In the genomic region with DNA sequence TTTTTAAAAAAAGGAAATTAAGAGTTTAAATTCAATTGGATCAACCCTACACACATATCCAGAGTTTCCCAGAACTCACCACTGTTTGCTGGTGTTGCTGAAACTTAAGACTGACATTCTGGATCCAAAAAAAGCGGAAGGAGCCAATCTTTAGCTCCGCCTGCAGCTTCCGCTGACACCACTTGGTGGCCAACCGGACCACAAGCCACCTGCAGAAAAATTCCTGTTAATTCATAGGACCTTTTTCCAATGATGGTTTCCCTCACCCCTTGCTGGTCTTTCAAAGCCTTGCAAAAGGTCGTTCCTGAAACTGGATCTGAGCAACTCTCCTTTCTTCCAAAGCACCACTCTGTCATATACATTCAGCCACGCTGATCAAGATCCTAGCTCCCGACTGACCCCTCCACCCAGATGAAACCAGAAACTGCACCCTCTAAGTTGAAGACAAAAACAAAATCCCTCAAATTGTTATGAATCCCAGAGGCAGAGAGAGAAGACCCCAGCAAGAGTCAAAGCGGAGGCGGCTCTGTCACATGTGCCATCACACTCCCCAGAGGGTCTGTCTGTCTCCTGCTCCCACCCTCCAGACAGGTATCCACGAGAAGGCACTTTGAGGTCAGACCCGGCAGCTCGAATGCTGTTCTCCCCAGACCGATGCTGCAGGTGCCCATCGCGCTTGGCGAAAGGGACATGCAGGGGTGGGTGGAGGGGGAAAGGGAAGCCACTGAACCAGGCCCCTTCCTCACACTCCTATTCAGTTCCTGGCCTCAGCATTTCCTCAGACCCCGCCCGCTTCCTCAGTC, we compare ENCODE assay signal across 1 cellular context.
TF ChIP-seq lines count a peak whose summit lies in the region.

No MANE protein-coding gene starts in this region.

TF ChIP-seq in K562, 482 proteins besides CTCF, POLR2A, EP300 and RAD21 (continued from another document):
- TF ChIP-seq, protein P1, sequence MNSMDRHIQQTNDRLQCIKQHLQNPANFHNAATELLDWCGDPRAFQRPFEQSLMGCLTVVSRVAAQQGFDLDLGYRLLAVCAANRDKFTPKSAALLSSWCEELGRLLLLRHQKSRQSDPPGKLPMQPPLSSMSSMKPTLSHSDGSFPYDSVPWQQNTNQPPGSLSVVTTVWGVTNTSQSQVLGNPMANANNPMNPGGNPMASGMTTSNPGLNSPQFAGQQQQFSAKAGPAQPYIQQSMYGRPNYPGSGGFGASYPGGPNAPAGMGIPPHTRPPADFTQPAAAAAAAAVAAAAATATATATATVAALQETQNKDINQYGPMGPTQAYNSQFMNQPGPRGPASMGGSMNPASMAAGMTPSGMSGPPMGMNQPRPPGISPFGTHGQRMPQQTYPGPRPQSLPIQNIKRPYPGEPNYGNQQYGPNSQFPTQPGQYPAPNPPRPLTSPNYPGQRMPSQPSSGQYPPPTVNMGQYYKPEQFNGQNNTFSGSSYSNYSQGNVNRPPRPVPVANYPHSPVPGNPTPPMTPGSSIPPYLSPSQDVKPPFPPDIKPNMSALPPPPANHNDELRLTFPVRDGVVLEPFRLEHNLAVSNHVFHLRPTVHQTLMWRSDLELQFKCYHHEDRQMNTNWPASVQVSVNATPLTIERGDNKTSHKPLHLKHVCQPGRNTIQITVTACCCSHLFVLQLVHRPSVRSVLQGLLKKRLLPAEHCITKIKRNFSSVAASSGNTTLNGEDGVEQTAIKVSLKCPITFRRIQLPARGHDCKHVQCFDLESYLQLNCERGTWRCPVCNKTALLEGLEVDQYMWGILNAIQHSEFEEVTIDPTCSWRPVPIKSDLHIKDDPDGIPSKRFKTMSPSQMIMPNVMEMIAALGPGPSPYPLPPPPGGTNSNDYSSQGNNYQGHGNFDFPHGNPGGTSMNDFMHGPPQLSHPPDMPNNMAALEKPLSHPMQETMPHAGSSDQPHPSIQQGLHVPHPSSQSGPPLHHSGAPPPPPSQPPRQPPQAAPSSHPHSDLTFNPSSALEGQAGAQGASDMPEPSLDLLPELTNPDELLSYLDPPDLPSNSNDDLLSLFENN (IDR thresholded peaks at IDR 0.05; ENCODE audit: low read depth in 2 of 2, low read length in 2 of 2) = no peak
- TF ChIP-seq SRSF1 (IDR thresholded peaks at IDR 0.05; ENCODE audit: low read depth, low read length) (no peak), SMARCA4 (IDR thresholded peaks at IDR 0.05) (no peak), SPI1 (IDR thresholded peaks at IDR 0.05; ENCODE audit: borderline replicate concordance, low read depth, low read length) (peak; percentile 88), SMC3 (conservative IDR thresholded peaks at IDR 0.05; ENCODE audit: insufficient read depth, low read depth, low read length) (0 out of 2 replicates have a peak, but pooled peaks have one; percentile 37), XRCC5 (IDR thresholded peaks at IDR 0.05; ENCODE audit: low read depth, low read length) (peak; percentile 58; the same call in 1 of the 2 replicates), PPARD (CRISPR knock-in tag; IDR thresholded peaks at IDR 0.05) (0 out of 2 replicates have a peak, but pooled peaks have one; percentile 12), ELF4 (CRISPR knock-in tag; IDR thresholded peaks at IDR 0.05) (no peak), HDAC2 (IDR thresholded peaks at IDR 0.05) (0 out of 2 replicates have a peak, but pooled peaks have one; percentile 23), KDM1A (IDR thresholded peaks at IDR 0.05) (peak in 1 of 2 experiments; percentile 7; a peak in 1 of 4 replicates), PTBP1 (IDR thresholded peaks at IDR 0.05; ENCODE audit: low read depth, low read length) (no peak), ZBTB17 (CRISPR knock-in tag; IDR thresholded peaks at IDR 0.05) (0 out of 2 replicates have a peak, but pooled peaks have one; percentile 24), ZNF431 (CRISPR knock-in tag; IDR thresholded peaks at IDR 0.05) (no peak), ATF1 (CRISPR knock-in tag; IDR thresholded peaks at IDR 0.05) (no peak), ATF1 (tag; IDR thresholded peaks at IDR 0.05) (peak; percentile 37; the same call in 1 of the 2 replicates), IFI16 (CRISPR knock-in tag; IDR thresholded peaks at IDR 0.05) (0 out of 2 replicates have a peak, but pooled peaks have one; percentile 34), ZNF76 (CRISPR knock-in tag; IDR thresholded peaks at IDR 0.05; ENCODE audit: borderline replicate concordance) (0 out of 2 replicates have a peak, but pooled peaks have one; percentile 49), SMAD1 (IDR thresholded peaks at IDR 0.05; ENCODE audit: low read depth, low read length, partially characterized antibody) (peak; percentile 57), TEAD4 (IDR thresholded peaks at IDR 0.05; ENCODE audit: low read length) (peak; percentile 53), TEAD4 (CRISPR knock-in tag; IDR thresholded peaks at IDR 0.05; ENCODE audit: borderline replicate concordance) (no peak), FOXP1 (CRISPR knock-in tag; IDR thresholded peaks at IDR 0.05) (0 out of 2 replicates have a peak, but pooled peaks have one; percentile 22), EP400 (IDR thresholded peaks at IDR 0.05) (peak; percentile 64), HDAC1 (IDR thresholded peaks at IDR 0.05) (peak in 1 of 2 experiments; percentile 81; a peak in 2 of 4 replicates), MAZ (CRISPR knock-in tag; conservative IDR thresholded peaks at IDR 0.05 in 1 of 2, IDR thresholded peaks at IDR 0.05 in 1 of 2) (peak; percentile 42 to 43), ILF3 (IDR thresholded peaks at IDR 0.05; ENCODE audit: borderline replicate concordance) (0 out of 2 replicates have a peak, but pooled peaks have one; percentile 10), ETV1 (tag; conservative IDR thresholded peaks at IDR 0.05; ENCODE audit: low read depth) (peak; percentile 59; the same call in 1 of the 2 replicates)
- TF ChIP-seq, protein P2, sequence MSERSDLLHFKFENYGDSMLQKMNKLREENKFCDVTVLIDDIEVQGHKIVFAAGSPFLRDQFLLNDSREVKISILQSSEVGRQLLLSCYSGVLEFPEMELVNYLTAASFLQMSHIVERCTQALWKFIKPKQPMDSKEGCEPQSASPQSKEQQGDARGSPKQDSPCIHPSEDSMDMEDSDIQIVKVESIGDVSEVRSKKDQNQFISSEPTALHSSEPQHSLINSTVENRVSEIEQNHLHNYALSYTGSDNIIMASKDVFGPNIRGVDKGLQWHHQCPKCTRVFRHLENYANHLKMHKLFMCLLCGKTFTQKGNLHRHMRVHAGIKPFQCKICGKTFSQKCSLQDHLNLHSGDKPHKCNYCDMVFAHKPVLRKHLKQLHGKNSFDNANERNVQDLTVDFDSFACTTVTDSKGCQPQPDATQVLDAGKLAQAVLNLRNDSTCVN (CRISPR knock-in tag; IDR thresholded peaks at IDR 0.05) = no peak
- TF ChIP-seq, protein P3, sequence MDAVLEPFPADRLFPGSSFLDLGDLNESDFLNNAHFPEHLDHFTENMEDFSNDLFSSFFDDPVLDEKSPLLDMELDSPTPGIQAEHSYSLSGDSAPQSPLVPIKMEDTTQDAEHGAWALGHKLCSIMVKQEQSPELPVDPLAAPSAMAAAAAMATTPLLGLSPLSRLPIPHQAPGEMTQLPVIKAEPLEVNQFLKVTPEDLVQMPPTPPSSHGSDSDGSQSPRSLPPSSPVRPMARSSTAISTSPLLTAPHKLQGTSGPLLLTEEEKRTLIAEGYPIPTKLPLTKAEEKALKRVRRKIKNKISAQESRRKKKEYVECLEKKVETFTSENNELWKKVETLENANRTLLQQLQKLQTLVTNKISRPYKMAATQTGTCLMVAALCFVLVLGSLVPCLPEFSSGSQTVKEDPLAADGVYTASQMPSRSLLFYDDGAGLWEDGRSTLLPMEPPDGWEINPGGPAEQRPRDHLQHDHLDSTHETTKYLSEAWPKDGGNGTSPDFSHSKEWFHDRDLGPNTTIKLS (IDR thresholded peaks at IDR 0.05; ENCODE audit: borderline replicate concordance, low read depth) = peak; percentile 43; the same call in 1 of the 2 replicates
- TF ChIP-seq, protein P4, sequence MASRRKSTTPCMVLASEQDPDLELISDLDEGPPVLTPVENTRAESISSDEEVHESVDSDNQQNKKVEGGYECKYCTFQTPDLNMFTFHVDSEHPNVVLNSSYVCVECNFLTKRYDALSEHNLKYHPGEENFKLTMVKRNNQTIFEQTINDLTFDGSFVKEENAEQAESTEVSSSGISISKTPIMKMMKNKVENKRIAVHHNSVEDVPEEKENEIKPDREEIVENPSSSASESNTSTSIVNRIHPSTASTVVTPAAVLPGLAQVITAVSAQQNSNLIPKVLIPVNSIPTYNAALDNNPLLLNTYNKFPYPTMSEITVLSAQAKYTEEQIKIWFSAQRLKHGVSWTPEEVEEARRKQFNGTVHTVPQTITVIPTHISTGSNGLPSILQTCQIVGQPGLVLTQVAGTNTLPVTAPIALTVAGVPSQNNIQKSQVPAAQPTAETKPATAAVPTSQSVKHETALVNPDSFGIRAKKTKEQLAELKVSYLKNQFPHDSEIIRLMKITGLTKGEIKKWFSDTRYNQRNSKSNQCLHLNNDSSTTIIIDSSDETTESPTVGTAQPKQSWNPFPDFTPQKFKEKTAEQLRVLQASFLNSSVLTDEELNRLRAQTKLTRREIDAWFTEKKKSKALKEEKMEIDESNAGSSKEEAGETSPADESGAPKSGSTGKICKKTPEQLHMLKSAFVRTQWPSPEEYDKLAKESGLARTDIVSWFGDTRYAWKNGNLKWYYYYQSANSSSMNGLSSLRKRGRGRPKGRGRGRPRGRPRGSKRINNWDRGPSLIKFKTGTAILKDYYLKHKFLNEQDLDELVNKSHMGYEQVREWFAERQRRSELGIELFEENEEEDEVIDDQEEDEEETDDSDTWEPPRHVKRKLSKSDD (conservative IDR thresholded peaks at IDR 0.05; ENCODE audit: low read length) = no peak
- TF ChIP-seq, protein P5, sequence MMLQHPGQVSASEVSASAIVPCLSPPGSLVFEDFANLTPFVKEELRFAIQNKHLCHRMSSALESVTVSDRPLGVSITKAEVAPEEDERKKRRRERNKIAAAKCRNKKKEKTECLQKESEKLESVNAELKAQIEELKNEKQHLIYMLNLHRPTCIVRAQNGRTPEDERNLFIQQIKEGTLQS (IDR thresholded peaks at IDR 0.05) = no peak
- TF ChIP-seq, protein P5 (CRISPR knock-in tag; conservative IDR thresholded peaks at IDR 0.05) = peak; percentile 13; the same call in 1 of the 2 replicates
- TF ChIP-seq, protein P6, sequence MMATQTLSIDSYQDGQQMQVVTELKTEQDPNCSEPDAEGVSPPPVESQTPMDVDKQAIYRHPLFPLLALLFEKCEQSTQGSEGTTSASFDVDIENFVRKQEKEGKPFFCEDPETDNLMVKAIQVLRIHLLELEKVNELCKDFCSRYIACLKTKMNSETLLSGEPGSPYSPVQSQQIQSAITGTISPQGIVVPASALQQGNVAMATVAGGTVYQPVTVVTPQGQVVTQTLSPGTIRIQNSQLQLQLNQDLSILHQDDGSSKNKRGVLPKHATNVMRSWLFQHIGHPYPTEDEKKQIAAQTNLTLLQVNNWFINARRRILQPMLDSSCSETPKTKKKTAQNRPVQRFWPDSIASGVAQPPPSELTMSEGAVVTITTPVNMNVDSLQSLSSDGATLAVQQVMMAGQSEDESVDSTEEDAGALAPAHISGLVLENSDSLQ (IDR thresholded peaks at IDR 0.05) = peak; percentile 83
- TF ChIP-seq, protein P7, sequence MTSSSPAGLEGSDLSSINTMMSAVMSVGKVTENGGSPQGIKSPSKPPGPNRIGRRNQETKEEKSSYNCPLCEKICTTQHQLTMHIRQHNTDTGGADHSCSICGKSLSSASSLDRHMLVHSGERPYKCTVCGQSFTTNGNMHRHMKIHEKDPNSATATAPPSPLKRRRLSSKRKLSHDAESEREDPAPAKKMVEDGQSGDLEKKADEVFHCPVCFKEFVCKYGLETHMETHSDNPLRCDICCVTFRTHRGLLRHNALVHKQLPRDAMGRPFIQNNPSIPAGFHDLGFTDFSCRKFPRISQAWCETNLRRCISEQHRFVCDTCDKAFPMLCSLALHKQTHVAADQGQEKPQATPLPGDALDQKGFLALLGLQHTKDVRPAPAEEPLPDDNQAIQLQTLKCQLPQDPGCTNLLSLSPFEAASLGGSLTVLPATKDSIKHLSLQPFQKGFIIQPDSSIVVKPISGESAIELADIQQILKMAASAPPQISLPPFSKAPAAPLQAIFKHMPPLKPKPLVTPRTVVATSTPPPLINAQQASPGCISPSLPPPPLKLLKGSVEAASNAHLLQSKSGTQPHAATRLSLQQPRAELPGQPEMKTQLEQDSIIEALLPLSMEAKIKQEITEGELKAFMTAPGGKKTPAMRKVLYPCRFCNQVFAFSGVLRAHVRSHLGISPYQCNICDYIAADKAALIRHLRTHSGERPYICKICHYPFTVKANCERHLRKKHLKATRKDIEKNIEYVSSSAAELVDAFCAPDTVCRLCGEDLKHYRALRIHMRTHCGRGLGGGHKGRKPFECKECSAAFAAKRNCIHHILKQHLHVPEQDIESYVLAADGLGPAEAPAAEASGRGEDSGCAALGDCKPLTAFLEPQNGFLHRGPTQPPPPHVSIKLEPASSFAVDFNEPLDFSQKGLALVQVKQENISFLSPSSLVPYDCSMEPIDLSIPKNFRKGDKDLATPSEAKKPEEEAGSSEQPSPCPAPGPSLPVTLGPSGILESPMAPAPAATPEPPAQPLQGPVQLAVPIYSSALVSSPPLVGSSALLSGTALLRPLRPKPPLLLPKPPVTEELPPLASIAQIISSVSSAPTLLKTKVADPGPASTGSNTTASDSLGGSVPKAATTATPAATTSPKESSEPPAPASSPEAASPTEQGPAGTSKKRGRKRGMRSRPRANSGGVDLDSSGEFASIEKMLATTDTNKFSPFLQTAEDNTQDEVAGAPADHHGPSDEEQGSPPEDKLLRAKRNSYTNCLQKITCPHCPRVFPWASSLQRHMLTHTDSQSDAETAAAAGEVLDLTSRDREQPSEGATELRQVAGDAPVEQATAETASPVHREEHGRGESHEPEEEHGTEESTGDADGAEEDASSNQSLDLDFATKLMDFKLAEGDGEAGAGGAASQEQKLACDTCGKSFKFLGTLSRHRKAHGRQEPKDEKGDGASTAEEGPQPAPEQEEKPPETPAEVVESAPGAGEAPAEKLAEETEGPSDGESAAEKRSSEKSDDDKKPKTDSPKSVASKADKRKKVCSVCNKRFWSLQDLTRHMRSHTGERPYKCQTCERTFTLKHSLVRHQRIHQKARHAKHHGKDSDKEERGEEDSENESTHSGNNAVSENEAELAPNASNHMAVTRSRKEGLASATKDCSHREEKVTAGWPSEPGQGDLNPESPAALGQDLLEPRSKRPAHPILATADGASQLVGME (CRISPR knock-in tag; IDR thresholded peaks at IDR 0.05) = 0 out of 2 replicates have a peak, but pooled peaks have one; percentile 54
- TF ChIP-seq, protein P8, sequence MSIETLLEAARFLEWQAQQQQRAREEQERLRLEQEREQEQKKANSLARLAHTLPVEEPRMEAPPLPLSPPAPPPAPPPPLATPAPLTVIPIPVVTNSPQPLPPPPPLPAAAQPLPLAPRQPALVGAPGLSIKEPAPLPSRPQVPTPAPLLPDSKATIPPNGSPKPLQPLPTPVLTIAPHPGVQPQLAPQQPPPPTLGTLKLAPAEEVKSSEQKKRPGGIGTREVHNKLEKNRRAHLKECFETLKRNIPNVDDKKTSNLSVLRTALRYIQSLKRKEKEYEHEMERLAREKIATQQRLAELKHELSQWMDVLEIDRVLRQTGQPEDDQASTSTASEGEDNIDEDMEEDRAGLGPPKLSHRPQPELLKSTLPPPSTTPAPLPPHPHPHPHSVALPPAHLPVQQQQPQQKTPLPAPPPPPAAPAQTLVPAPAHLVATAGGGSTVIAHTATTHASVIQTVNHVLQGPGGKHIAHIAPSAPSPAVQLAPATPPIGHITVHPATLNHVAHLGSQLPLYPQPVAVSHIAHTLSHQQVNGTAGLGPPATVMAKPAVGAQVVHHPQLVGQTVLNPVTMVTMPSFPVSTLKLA (conservative IDR thresholded peaks at IDR 0.05) = peak; percentile 64 to 69
TF ChIP-seq in K562: peak in this region for 58.
